Comparison of ENCODE assay signal across 37 cellular contexts in the genomic region with DNA sequence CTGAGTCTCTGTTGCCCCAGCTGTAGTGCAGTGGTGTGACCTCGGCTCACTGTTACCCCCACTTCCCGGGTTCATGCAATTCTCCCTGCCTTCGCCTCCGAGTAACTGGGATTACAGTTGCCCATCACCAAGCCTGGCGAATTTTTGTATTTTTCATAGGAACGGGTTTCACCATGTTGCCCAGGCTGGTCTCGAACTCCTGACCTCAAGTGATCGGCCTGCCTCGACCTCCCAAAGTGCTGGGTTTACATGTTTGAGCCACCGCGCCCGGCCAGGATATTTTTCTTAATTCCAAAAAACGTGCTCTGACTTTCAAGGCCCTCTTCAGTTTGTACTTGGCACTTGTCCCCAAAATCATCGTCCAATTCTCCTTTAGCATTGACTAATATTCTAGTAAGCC.
"Had no signal": no experiment of that assay in that cellular context is flagged by ENCODE, and none has a peak within 500 bp of the region (broad histone marks: within the 10 kb centered on the region; RNA-seq: fewer than 3 reads in every experiment).

No MANE protein-coding gene starts in this region.

- H3K4me3 Mint-ChIP-seq: activated naive CD4-positive, alpha-beta T cell treated with anti-CD3 and anti-CD28 coated beads for 36 hours; activated naive CD4-positive, alpha-beta T cell treated with anti-CD3 and anti-CD28 coated beads, Interleukin-2, amount 10 ng/mL, durations not matched to agents 7 days and 5 days; activated naive CD4-positive, alpha-beta T cell treated with anti-CD3 and anti-CD28 coated beads, Interleukin-2, amount 50 U/mL, for 24 hours; activated naive CD8-positive, alpha-beta T cell; activated naive CD8-positive, alpha-beta T cell treated with anti-CD3 and anti-CD28 coated beads for 36 hours; activated naive CD8-positive, alpha-beta T cell treated with anti-CD3 and anti-CD28 coated beads, Interleukin-2, amount 10 ng/mL, durations not matched to agents 7 days and 5 days; activated naive CD8-positive, alpha-beta T cell treated with anti-CD3 and anti-CD28 coated beads, Interleukin-2, amount 50 U/mL, for 24 hours; activated T-cell treated with anti-CD3 and anti-CD28 coated beads, Interleukin-2, amount 50 U/mL, for 24 hours; activated T-cell treated with anti-CD3 and anti-CD28 coated beads, Interleukin-2, amount 50 U/mL, for 4 hours; activated T-cell treated with anti-CD3 and anti-CD28 coated beads, Interleukin-2, amount 50 U/mL, for 72 hours; activated T-helper 1 cell treated with anti-CD3 and anti-CD28 coated beads, Interleukin-12 subunit alpha, Interleukin-12 subunit beta, Interleukin-2, Interleukin-4 antibody, amounts not matched to agents 30 ng/mL and 10 ng/mL and 1 ng/mL, durations not matched to agents 14 hours and 24 hours and 36 hours; activated T-helper 17 cell treated with anti-CD3 and anti-CD28 coated beads, Interleukin-2, amount 50 U/mL, for 72 hours; brain; central memory CD8-positive, alpha-beta T cell had no signal

- H3K4me1 Mint-ChIP-seq: activated naive CD4-positive, alpha-beta T cell treated with anti-CD3 and anti-CD28 coated beads, Interleukin-2, amount 10 ng/mL, durations not matched to agents 7 days and 5 days; activated naive CD4-positive, alpha-beta T cell treated with anti-CD3 and anti-CD28 coated beads, Interleukin-2, amount 50 U/mL, for 24 hours; activated naive CD8-positive, alpha-beta T cell treated with anti-CD3 and anti-CD28 coated beads for 36 hours; activated naive CD8-positive, alpha-beta T cell treated with anti-CD3 and anti-CD28 coated beads, Interleukin-2, amount 10 ng/mL, durations not matched to agents 7 days and 5 days; activated naive CD8-positive, alpha-beta T cell treated with anti-CD3 and anti-CD28 coated beads, Interleukin-2, amount 50 U/mL, for 24 hours; activated T-helper 17 cell treated with anti-CD3 and anti-CD28 coated beads, Interleukin-2, amount 50 U/mL, for 72 hours; brain; central memory CD8-positive, alpha-beta T cell had no signal

- H3K27ac ChIP-seq: adrenal gland, ascending aorta, body of pancreas, brain microvascular endothelial cell, cardiac muscle cell had no signal

- H3K4me3 ChIP-seq: adrenal gland, ascending aorta, body of pancreas, cardiac muscle cell had no signal

- H3K36me3 Mint-ChIP-seq: activated naive CD4-positive, alpha-beta T cell treated with anti-CD3 and anti-CD28 coated beads, Interleukin-2, amount 10 ng/mL, durations not matched to agents 7 days and 5 days; activated naive CD4-positive, alpha-beta T cell treated with anti-CD3 and anti-CD28 coated beads, Interleukin-2, amount 50 U/mL, for 24 hours; activated naive CD4-positive, alpha-beta T cell treated with anti-CD3 and anti-CD28 coated beads, Interleukin-2, amount 50 U/mL, for 72 hours; activated naive CD8-positive, alpha-beta T cell; activated naive CD8-positive, alpha-beta T cell treated with anti-CD3 and anti-CD28 coated beads for 36 hours; activated naive CD8-positive, alpha-beta T cell treated with anti-CD3 and anti-CD28 coated beads, Interleukin-2, amount 10 ng/mL, durations not matched to agents 7 days and 5 days; brain had no signal

- H3K27ac Mint-ChIP-seq: activated naive CD4-positive, alpha-beta T cell treated with anti-CD3 and anti-CD28 coated beads for 36 hours; activated naive CD4-positive, alpha-beta T cell treated with anti-CD3 and anti-CD28 coated beads, Interleukin-2, amount 10 ng/mL, durations not matched to agents 7 days and 5 days; activated naive CD4-positive, alpha-beta T cell treated with anti-CD3 and anti-CD28 coated beads, Interleukin-2, amount 50 U/mL, for 24 hours; activated naive CD4-positive, alpha-beta T cell treated with anti-CD3 and anti-CD28 coated beads, Interleukin-2, amount 50 U/mL, for 72 hours; activated naive CD8-positive, alpha-beta T cell; activated naive CD8-positive, alpha-beta T cell treated with anti-CD3 and anti-CD28 coated beads for 36 hours; activated naive CD8-positive, alpha-beta T cell treated with anti-CD3 and anti-CD28 coated beads, Interleukin-2, amount 10 ng/mL, durations not matched to agents 7 days and 5 days; activated naive CD8-positive, alpha-beta T cell treated with anti-CD3 and anti-CD28 coated beads, Interleukin-2, amount 50 U/mL, for 24 hours; activated T-cell treated with anti-CD3 and anti-CD28 coated beads, Interleukin-2, amount 50 U/mL, for 24 hours; activated T-cell treated with anti-CD3 and anti-CD28 coated beads, Interleukin-2, amount 50 U/mL, for 72 hours; activated T-helper 1 cell treated with anti-CD3 and anti-CD28 coated beads, Interleukin-12 subunit alpha, Interleukin-12 subunit beta, Interleukin-2, Interleukin-4 antibody, amounts not matched to agents 30 ng/mL and 10 ng/mL and 1 ng/mL, durations not matched to agents 14 hours and 24 hours and 36 hours; activated T-helper 17 cell treated with anti-CD3 and anti-CD28 coated beads, Interleukin-2, amount 50 U/mL, for 72 hours; activated T-helper 2 cell treated with anti-CD3 and anti-CD28 coated beads, Interferon-gamma antibody, Interleukin-2, Interleukin-4, amounts not matched to agents 10 μg/mL and 5 μg/mL and 100 μg/mL, durations not matched to agents 14 hours and 24 hours and 36 hours had no signal

- H3K9me3 ChIP-seq: adrenal gland, ascending aorta, body of pancreas had no signal

- H3K36me3 ChIP-seq: adrenal gland, ascending aorta, brain microvascular endothelial cell, cardiac muscle cell had no signal

- ATAC-seq: activated naive CD4-positive, alpha-beta T cell treated with anti-CD3 and anti-CD28 coated beads, Interleukin-2, amount 50 U/mL, for 72 hours; activated naive CD8-positive, alpha-beta T cell treated with anti-CD3 and anti-CD28 coated beads, Interleukin-2, amount 50 U/mL, for 24 hours; activated T-cell treated with anti-CD3 and anti-CD28 coated beads, Interleukin-2, amount 50 U/mL, for 4 hours; activated T-cell treated with anti-CD3 and anti-CD28 coated beads, Interleukin-2, amount 50 U/mL, for 72 hours; activated T-helper 17 cell treated with anti-CD3 and anti-CD28 coated beads, Interleukin-2, amount 50 U/mL, for 72 hours; body of pancreas had no signal

- DNase-seq: activated effector memory CD4-positive, alpha-beta T cell treated with anti-CD3 and anti-CD28 coated beads, Interleukin-2, amount 50 U/mL, for 16 hours; activated effector memory CD4-positive, alpha-beta T cell treated with Interleukin-2 at 50 U/mL for 16 hours; activated gamma-delta T cell; activated naive CD4-positive, alpha-beta T cell; activated naive CD4-positive, alpha-beta T cell treated with anti-CD3 and anti-CD28 coated beads for 36 hours; activated naive CD4-positive, alpha-beta T cell treated with anti-CD3 and anti-CD28 coated beads, Interleukin-2, amount 10 ng/mL, durations not matched to agents 7 days and 5 days; activated naive CD4-positive, alpha-beta T cell treated with anti-CD3 and anti-CD28 coated beads, Interleukin-2, amount 50 U/mL, for 16 hours; activated naive CD4-positive, alpha-beta T cell treated with Interleukin-2 at 50 U/mL for 16 hours; activated naive CD8-positive, alpha-beta T cell treated with anti-CD3 and anti-CD28 coated beads for 36 hours; activated naive CD8-positive, alpha-beta T cell treated with anti-CD3 and anti-CD28 coated beads, Interleukin-2, amount 10 ng/mL, durations not matched to agents 7 days and 5 days; activated naive CD8-positive, alpha-beta T cell treated with anti-CD3 and anti-CD28 coated beads, Interleukin-2, amount 50 U/mL, for 24 hours; activated T-cell treated with anti-CD3 and anti-CD28 coated beads for 4 hours; activated T-cell treated with anti-CD3 and anti-CD28 coated beads, Interleukin-2, amount 50 U/mL, for 1 hour; activated T-cell treated with anti-CD3 and anti-CD28 coated beads, Interleukin-2, amount 50 U/mL, for 24 hours; activated T-cell treated with anti-CD3 and anti-CD28 coated beads, Interleukin-2, amount 50 U/mL, for 4 hours; activated T-cell treated with anti-CD3 and anti-CD28 coated beads, Interleukin-2, amount 50 U/mL, for 48 hours; activated T-cell treated with anti-CD3 and anti-CD28 coated beads, Interleukin-2, amount 50 U/mL, for 72 hours; adrenal gland; amniotic stem cell; amygdala; anterior cingulate cortex; aorta; body of pancreas; brain microvascular endothelial cell; caudate nucleus; central memory CD4-positive, alpha-beta T cell; cerebellar nuclear complex had no signal

- H3K27me3 ChIP-seq: adrenal gland, ascending aorta, body of pancreas, brain microvascular endothelial cell, cardiac muscle cell had no signal

- H3K9me3 Mint-ChIP-seq: activated naive CD4-positive, alpha-beta T cell treated with anti-CD3 and anti-CD28 coated beads for 36 hours; activated naive CD8-positive, alpha-beta T cell treated with anti-CD3 and anti-CD28 coated beads, Interleukin-2, amount 10 ng/mL, durations not matched to agents 7 days and 5 days; activated T-cell treated with anti-CD3 and anti-CD28 coated beads, Interleukin-2, amount 50 U/mL, for 4 hours; activated T-helper 1 cell treated with anti-CD3 and anti-CD28 coated beads, Interleukin-12 subunit alpha, Interleukin-12 subunit beta, Interleukin-2, Interleukin-4 antibody, amounts not matched to agents 30 ng/mL and 10 ng/mL and 1 ng/mL, durations not matched to agents 14 hours and 24 hours and 36 hours; brain had no signal

- H3K27me3 Mint-ChIP-seq: activated naive CD4-positive, alpha-beta T cell treated with anti-CD3 and anti-CD28 coated beads, Interleukin-2, amount 10 ng/mL, durations not matched to agents 7 days and 5 days; activated naive CD4-positive, alpha-beta T cell treated with anti-CD3 and anti-CD28 coated beads, Interleukin-2, amount 50 U/mL, for 24 hours; activated naive CD8-positive, alpha-beta T cell; activated naive CD8-positive, alpha-beta T cell treated with anti-CD3 and anti-CD28 coated beads for 36 hours; activated naive CD8-positive, alpha-beta T cell treated with anti-CD3 and anti-CD28 coated beads, Interleukin-2, amount 10 ng/mL, durations not matched to agents 7 days and 5 days; activated naive CD8-positive, alpha-beta T cell treated with anti-CD3 and anti-CD28 coated beads, Interleukin-2, amount 50 U/mL, for 24 hours; activated T-cell treated with anti-CD3 and anti-CD28 coated beads, Interleukin-2, amount 50 U/mL, for 24 hours; activated T-helper 17 cell treated with anti-CD3 and anti-CD28 coated beads, Interleukin-2, amount 50 U/mL, for 72 hours; central memory CD8-positive, alpha-beta T cell had no signal

- H3K4me1 ChIP-seq: adrenal gland, ascending aorta, body of pancreas had no signal
